20 cellular contexts compared by ENCODE assay signal in the genomic region with DNA sequence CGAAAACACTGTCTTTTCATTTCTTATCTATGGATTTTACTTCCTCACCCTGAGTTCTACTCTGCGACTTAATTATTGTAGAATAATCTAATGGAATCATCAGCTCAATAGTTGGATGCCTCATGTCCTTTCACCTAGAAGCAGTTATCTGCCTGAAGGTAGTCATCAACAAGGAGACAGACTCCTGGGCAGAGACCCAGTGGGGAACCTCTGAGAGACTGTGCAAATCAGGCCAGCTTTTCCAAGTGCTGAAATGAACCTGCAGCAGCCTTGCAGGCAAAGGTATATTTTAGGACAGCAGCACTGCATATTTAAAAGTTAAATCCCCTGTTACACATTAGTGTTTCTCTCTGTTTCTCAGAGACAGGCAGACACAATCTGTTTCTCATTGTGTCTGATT.
DNase-seq lines count a peak whose midpoint lies in the region; ATAC-seq and TF ChIP-seq lines count a peak whose summit lies in the region.
"Had no signal": no experiment of that assay in that cellular context is flagged by ENCODE, and none has a peak within 500 bp of the region (broad histone marks: within the 10 kb centered on the region; RNA-seq: fewer than 3 reads in every experiment).

No MANE protein-coding gene starts in this region.

- no peak for TF ChIP-seq CTCF in HFFc6 (IDR thresholded peaks at IDR 0.05)
- no peak for TF ChIP-seq CTCF in choroid plexus epithelial cell (conservative IDR thresholded peaks at IDR 0.05; ENCODE audit: low read depth, low read length)
- no peak for TF ChIP-seq CTCF in adrenal gland (IDR thresholded peaks at IDR 0.05)

- peaks cover 12% of the 10 kb centered on the region for H3K36me3 Mint-ChIP-seq in HFFc6 (ENCODE audit: low read depth)
- H3K36me3 Mint-ChIP-seq: CD14-positive monocyte; CD8-positive, alpha-beta memory T cell had no signal

- in situ Hi-C loops in GM23248 (cut with MboI) = no loop called here

- H3K9ac ChIP-seq in GM23248 = no peak overlapping the region
- H3K9ac ChIP-seq: BLaER1 treated with 17β-estradiol and CSF1 and Interleukin-3, amounts not matched to agents 10 nM and 100 nM had no signal

- H3K4me3 ChIP-seq in GM23248 (no peak overlapping the region), choroid plexus epithelial cell (ENCODE audit: low read depth, low read length) (no peak overlapping the region), adrenal gland (no peak overlapping the region)
- H3K4me3 ChIP-seq: BLaER1 treated with 17β-estradiol and CSF1 and Interleukin-3, amounts not matched to agents 10 nM and 100 nM; GM12878; GM23338 had no signal

- no peak overlapping the region for H2AFZ ChIP-seq in GM23248
- H2AFZ ChIP-seq: GM23338 had no signal

- peak; percentile 71 for ATAC-seq in left lobe of liver
- ATAC-seq: GM12878, GM23338, HCT116 had no signal

- H3K4me1 ChIP-seq in GM23248 (ENCODE audit: insufficient read depth) (peaks cover 29% of the 10 kb centered on the region), adrenal gland (replicated peaks in 1 of 2) (no peaks in the 10 kb centered on the region)
- H3K4me1 ChIP-seq: BE2C; BLaER1 treated with 17β-estradiol and CSF1 and Interleukin-3, amounts not matched to agents 10 nM and 100 nM had no signal

- DNase-seq in GM23248 (peak; percentile 39), HFFc6 (peak; percentile 5), choroid plexus epithelial cell (ENCODE audit: low read depth) (peak; percentile 20), left lobe of liver (ENCODE audit: low spot score) (peak; percentile 57), AG08395 (ENCODE audit: low spot score) (no peak), adrenal gland (no peak)
- DNase-seq: AML-193; BE2C; CD4-positive, alpha-beta T cell; CD8-positive, alpha-beta memory T cell; DMS 273 treated with DMSO at 0.1 percent for 48 hours; DMS79; EL; GDM1; H9 had no signal

- H3K36me3 ChIP-seq in GM23248 (ENCODE audit: low read depth) (no peaks in the 10 kb centered on the region), adrenal gland (replicated peaks in 1 of 2) (no peaks in the 10 kb centered on the region)
- H3K36me3 ChIP-seq: BE2C; BLaER1 treated with 17β-estradiol and CSF1 and Interleukin-3, amounts not matched to agents 10 nM and 100 nM had no signal

- TF ChIP-seq POLR2A in adrenal gland (IDR thresholded peaks at IDR 0.05) = no peak

- intact Hi-C loops in adrenal gland (cut with DNase I) = no loop called here

- H3K9me3 ChIP-seq in GM23248 (ENCODE audit: low read depth) (no peaks in the 10 kb centered on the region), adrenal gland (replicated peaks in 1 of 3) (no peaks in the 10 kb centered on the region)
- H3K9me3 ChIP-seq: BE2C had no signal

- H4K20me1 ChIP-seq in GM23248 (ENCODE audit: insufficient read depth) = no peaks in the 10 kb centered on the region
- H4K20me1 ChIP-seq: BLaER1 treated with 17β-estradiol and CSF1 and Interleukin-3, amounts not matched to agents 10 nM and 100 nM had no signal

- H3K4me2 ChIP-seq in GM23248 (ENCODE audit: unreplicated experiment) = no peak overlapping the region
- H3K4me2 ChIP-seq: BLaER1 treated with 17β-estradiol and CSF1 and Interleukin-3, amounts not matched to agents 10 nM and 100 nM; GM23338 had no signal

- no peaks in the 10 kb centered on the region for H3K79me2 ChIP-seq in GM23248 (ENCODE audit: insufficient read depth)

- no peaks in the 10 kb centered on the region for H3K9me3 Mint-ChIP-seq in HFFc6
- H3K9me3 Mint-ChIP-seq: CD4-positive, alpha-beta T cell; CD8-positive, alpha-beta memory T cell; GM23338 had no signal

- H3K27me3 Mint-ChIP-seq in HFFc6 (ENCODE audit: insufficient read depth) = 0 out of 2 replicates have a peak, but pooled peaks cover 1% of the 10 kb centered on the region

- H3K27ac ChIP-seq in GM23248 (no peak overlapping the region), adrenal gland (no peak overlapping the region)
- H3K27ac ChIP-seq: BLaER1 treated with 17β-estradiol and CSF1 and Interleukin-3, amounts not matched to agents 10 nM and 100 nM had no signal

- H3K4me1 Mint-ChIP-seq in HFFc6 (ENCODE audit: low read depth) = peaks cover 65% of the 10 kb centered on the region
- H3K4me1 Mint-ChIP-seq: CD14-positive monocyte; CD8-positive, alpha-beta memory T cell; GM23338; H9 had no signal

- WGBS in GM23248 (ENCODE audit: low coverage in 1 of 2, low lambda C conversion rate in 2 of 2, missing lambda C conversion rate in 2 of 2), 2 experiments = 84 to 87% methylated on average over 2 of the region's 2 CpGs
- 68 to 81% (median 74%) methylated on average over 2 of the region's 2 CpGs for WGBS in adrenal gland, 4 donors

- H3K27ac Mint-ChIP-seq in HFFc6 = no peak overlapping the region
- H3K27ac Mint-ChIP-seq: CD14-positive monocyte; CD4-positive, alpha-beta T cell; CD8-positive, alpha-beta memory T cell; GM23338; H9 had no signal

- H3K4me3 Mint-ChIP-seq in HFFc6 = no peak overlapping the region
- H3K4me3 Mint-ChIP-seq: CD14-positive monocyte; CD4-positive, alpha-beta T cell; CD8-positive, alpha-beta memory T cell; GM23338; H9 had no signal

- H3K27me3 ChIP-seq in GM23248 (replicated peaks; ENCODE audit: insufficient read depth) (no peaks in the 10 kb centered on the region), adrenal gland (no peaks in the 10 kb centered on the region)
- H3K27me3 ChIP-seq: BE2C; BLaER1 treated with 17β-estradiol and CSF1 and Interleukin-3, amounts not matched to agents 10 nM and 100 nM had no signal

- H3F3A ChIP-seq in GM23248 (ENCODE audit: insufficient read depth) = peaks cover 27% of the 10 kb centered on the region

- H3K9me2 ChIP-seq in GM23248 (ENCODE audit: insufficient read depth) = no peaks in the 10 kb centered on the region

Comparison
In these comparisons a context has a peak if more than half of its experiments do, and no peak if none do; other contexts are left out.
1. DNase-seq: peak in GM23248 (single experiment), HFFc6 (single experiment), choroid plexus epithelial cell (single experiment) and left lobe of liver (single experiment); none in AG08395 (single experiment) and adrenal gland (0 of 7).